Comparison of ENCODE assay signal across 34 cellular contexts in genomic region chr7:156490021-156490800, GRCh38.
"Had no signal": no experiment of that assay in that cellular context is flagged by ENCODE, and none has a peak within 500 bp of the region (broad histone marks: within the 10 kb centered on the region; RNA-seq: fewer than 3 reads in every experiment).

No MANE protein-coding gene starts in this region.

- H3K27ac ChIP-seq: KMS-11 had no signal

- H3K9me3 ChIP-seq: MG63 had no signal

- DNase-seq: Karpas-422, Kasumi-1, KG1, MG63, MM.1S, MV-4-11, NCI-H1048, NCI-H1092, NCI-H1092 treated with DMSO at 0.1 percent for 48 hours, NCI-H1105, NCI-H1105 treated with DMSO at 0.1 percent for 48 hours, NCI-H1417, NCI-H1417 treated with DMSO at 0.1 percent for 48 hours, NCI-H1436, NCI-H1436 treated with DMSO at 0.1 percent for 48 hours, NCI-H146, NCI-H1694, NCI-H1694 treated with DMSO at 0.1 percent for 48 hours, NCI-H187, NCI-H187 treated with DMSO at 0.1 percent for 48 hours, NCI-H1930, NCI-H2029, NCI-H2029 treated with DMSO at 0.1 percent for 48 hours, NCI-H2081, NCI-H2081 treated with DMSO at 0.1 percent for 48 hours, NCI-H2107, NCI-H2171, NCI-H2171 treated with DMSO at 0.1 percent for 48 hours, NCI-H2227 treated with DMSO at 0.1 percent for 48 hours, NCI-H226, NCI-H345, NCI-H446, NCI-H446 treated with DMSO at 0.1 percent for 48 hours had no signal

- H3K36me3 ChIP-seq: MG63 had no signal

- H3K27me3 ChIP-seq: MG63 had no signal

- H3K4me3 ChIP-seq: MG63 had no signal
